Comparison of ENCODE assay signal across 10 cellular contexts in genomic region chr2:35978218-35978617, GRCh38.
DNase-seq lines count a peak whose midpoint lies in the region; ATAC-seq lines count a peak whose summit lies in the region.
"Had no signal": no experiment of that assay in that cellular context is flagged by ENCODE, and none has a peak within 500 bp of the region (broad histone marks: within the 10 kb centered on the region; RNA-seq: fewer than 3 reads in every experiment).

No MANE protein-coding gene starts in this region.

- peak; percentile 92 for ATAC-seq in GM19025 (IDR thresholded peaks at IDR 0.05; ENCODE audit: low read depth, unreplicated experiment)
- ATAC-seq in HG02588 (IDR thresholded peaks at IDR 0.05; ENCODE audit: unreplicated experiment): peak; percentile 91
- peak; percentile 97 for ATAC-seq in HG03439 (IDR thresholded peaks at IDR 0.05; ENCODE audit: unreplicated experiment)

- in situ Hi-C loops in ACHN (cut with HindIII; ENCODE audit: low pct_ligation_motif_present, low pct_unique_long_range_greater_than_20kb, low sequenced_read_pairs): no loop called here

- DNase-seq in ACHN (peak; percentile 24), AG20443 (ENCODE audit: low spot score) (no peak), DMS53 (lab: John Stamatoyannopoulos, UW) (no peak), NK-92 (lab: John Stamatoyannopoulos, UW; ENCODE audit: unreplicated experiment) (no peak), NCI-H187 treated with DMSO at 0.1 percent for 48 hours (lab: John Stamatoyannopoulos, UW) (no peak)
- DNase-seq: NCI-H82, stomach had no signal
